8 cellular contexts compared by ENCODE assay signal in genomic region chr6:34671801-34672656, GRCh38. TPM values are rescaled to one million over a fixed set of nuclear protein-coding genes. Genes with fewer than 3 reads are reported as not detected.
DNase-seq lines count a peak whose midpoint lies in the region; ATAC-seq and TF ChIP-seq lines count a peak whose summit lies in the region.

No MANE protein-coding gene starts in this region.

- DNase-seq in GM03348 (ENCODE audit: low spot score) (peak; percentile 68), MM.1S (peak; percentile 45), activated T-cell treated with anti-CD3 and anti-CD28 coated beads for 1 hour (ENCODE audit: low read depth) (peak; percentile 55), Right ventricle myocardium superior (no peak), hypothalamus (lab: John Stamatoyannopoulos, UW) (no peak), SHP77 (lab: John Stamatoyannopoulos, UW) (no peak)
- DNase-seq in stimulated activated CD8-positive, alpha-beta memory T cell treated with anti-CD3 and anti-CD28 coated beads, Interleukin-12 subunit alpha, Interleukin-12 subunit beta, amount 100 ng/mL, for 4 hours (ENCODE audit: low read depth): peak; percentile 67

- H4K20me1 ChIP-seq in MM.1S (ENCODE audit: insufficient read depth, low read length): no peaks in the 10 kb centered on the region

- H3K9ac ChIP-seq in MM.1S (ENCODE audit: low read length): peak overlapping the region; percentile 53; the same call in 1 of the 2 replicates

- ATAC-seq in GM21737 (IDR thresholded peaks at IDR 0.05; ENCODE audit: unreplicated experiment) (peak; percentile 74), Right ventricle myocardium superior (ENCODE audit: poor library complexity) (peak; percentile 69)

- peaks cover 33% of the 10 kb centered on the region for H3F3A ChIP-seq in MM.1S (ENCODE audit: insufficient read depth, low read length)

- no peak overlapping the region for H2AFZ ChIP-seq in MM.1S (ENCODE audit: low read length)

- H3K79me2 ChIP-seq in MM.1S (ENCODE audit: low read length): peaks cover 89% of the 10 kb centered on the region

- intact Hi-C loops in Right ventricle myocardium superior (cut with DNase I): no loop called here

- H3K4me1 ChIP-seq in MM.1S (ENCODE audit: low read length): peaks cover 42% of the 10 kb centered on the region

- no peaks in the 10 kb centered on the region for H3K9me2 ChIP-seq in MM.1S (replicated peaks; ENCODE audit: insufficient read depth, low read length)

- H3K9me3 ChIP-seq in MM.1S (replicated peaks; ENCODE audit: insufficient read depth, low read length): no peaks in the 10 kb centered on the region

- peak overlapping the region; percentile 92; the same call in 1 of the 2 replicates for H3K27ac ChIP-seq in MM.1S (ENCODE audit: low read length)

- no peak for TF ChIP-seq CTCF in MM.1S (IDR thresholded peaks at IDR 0.05; ENCODE audit: low read length)

- H3K4me3 ChIP-seq in MM.1S (ENCODE audit: low read length): no peak overlapping the region

- H3K36me3 ChIP-seq in MM.1S (replicated peaks; ENCODE audit: insufficient read depth, low read length): no peaks in the 10 kb centered on the region

- H3K4me2 ChIP-seq in MM.1S (ENCODE audit: low read depth, low read length): peak overlapping the region; percentile 74

- no peaks in the 10 kb centered on the region for H3K27me3 ChIP-seq in MM.1S (replicated peaks; ENCODE audit: insufficient read depth, low read length)

RNA-seq across cellular contexts. Expression of gene ILRUN, which starts 24.5 kb away (rescaled TPM):
- 132 TPM for total RNA-seq in Right ventricle myocardium superior

Comparison
In these comparisons a context has a peak if more than half of its experiments do, and no peak if none do; other contexts are left out.
1. DNase-seq: peak in GM03348 (single experiment), MM.1S (single experiment), activated T-cell treated with anti-CD3 and anti-CD28 coated beads for 1 hour (single experiment) and stimulated activated CD8-positive, alpha-beta memory T cell treated with anti-CD3 and anti-CD28 coated beads, Interleukin-12 subunit alpha, Interleukin-12 subunit beta, amount 100 ng/mL, for 4 hours (single experiment); none in Right ventricle myocardium superior (single experiment), hypothalamus (0 of 51) and SHP77 (0 of 2).